8 cellular contexts compared by ENCODE assay signal in the genomic region with DNA sequence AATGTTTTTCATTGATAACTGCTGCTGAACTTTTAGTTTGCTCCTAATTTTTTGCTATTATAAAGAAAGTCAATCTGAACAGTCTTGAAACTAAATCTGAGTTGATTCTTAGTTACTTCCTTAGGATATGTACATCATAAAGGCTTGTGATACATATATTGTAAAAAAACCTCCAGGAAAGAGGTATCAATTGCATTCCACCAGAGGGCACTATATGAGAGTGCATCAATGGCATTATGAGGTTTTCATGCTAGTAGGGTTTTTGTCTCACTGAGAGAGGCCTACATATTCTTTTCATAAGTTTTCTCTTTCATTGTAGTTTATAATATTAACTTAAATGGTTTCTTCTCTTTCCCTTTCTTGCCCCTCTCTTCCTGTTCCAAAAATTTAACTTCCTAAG. TPM values are rescaled to one million over a fixed set of nuclear protein-coding genes. Genes with fewer than 3 reads are reported as not detected.
DNase-seq lines count a peak whose midpoint lies in the region; ATAC-seq and TF ChIP-seq lines count a peak whose summit lies in the region.

No MANE protein-coding gene starts in this region.

- no peaks in the 10 kb centered on the region for H3K9me2 ChIP-seq in PC-3 (replicated peaks; ENCODE audit: low read length)

- CTCF ChIA-PET in PC-3 (lab: Charles Lee): no interaction called here

- H3K36me3 Mint-ChIP-seq in activated naive CD4-positive, alpha-beta T cell treated with anti-CD3 and anti-CD28 coated beads, Interleukin-2, amount 50 U/mL, for 72 hours: peaks cover 23 to 27% of the 10 kb centered on the region in 2 donors

- H3K27ac Mint-ChIP-seq in activated naive CD4-positive, alpha-beta T cell treated with anti-CD3 and anti-CD28 coated beads, Interleukin-2, amount 50 U/mL, for 72 hours: no peak overlapping the region

- intact Hi-C loops in PC-3 (cut with micrococcal nuclease): loop anchor here (1.0 kb wide), 1 partner anchor 194 kb away; no protein-coding TSS in a partner anchor

- H3K9ac ChIP-seq in PC-3 (ENCODE audit: low read length): no peak overlapping the region

- H3K4me2 ChIP-seq in PC-3 (ENCODE audit: low read length): no peak overlapping the region

- no peak overlapping the region for H3K27ac ChIP-seq in PC-3 (ENCODE audit: low read length)

- TF ChIP-seq CTCF in PC-3 (conservative IDR thresholded peaks at IDR 0.05; ENCODE audit: low read depth, low read length): peak; percentile 68
- TF ChIP-seq CTCF in fibroblast of villous mesenchyme (IDR thresholded peaks at IDR 0.05; ENCODE audit: insufficient read depth, low read depth, low read length): peak; percentile 49
- TF ChIP-seq CTCF in omental fat pad (IDR thresholded peaks at IDR 0.05): no peak

- no peaks in the 10 kb centered on the region for H3F3A ChIP-seq in PC-3 (ENCODE audit: low read length, unreplicated experiment)

- no peaks in the 10 kb centered on the region for H3K27me3 ChIP-seq in PC-3 (ENCODE audit: low read length)

- no peaks in the 10 kb centered on the region for H3K79me2 ChIP-seq in PC-3 (ENCODE audit: low read length)

- H3K4me1 ChIP-seq in PC-3 (ENCODE audit: insufficient read depth, low read length): no peaks in the 10 kb centered on the region

- no peak overlapping the region for H2AFZ ChIP-seq in PC-3 (ENCODE audit: low read length)

- no peaks in the 10 kb centered on the region for H3K9me3 Mint-ChIP-seq in activated naive CD4-positive, alpha-beta T cell treated with anti-CD3 and anti-CD28 coated beads, Interleukin-2, amount 50 U/mL, for 72 hours

- H4K20me1 ChIP-seq in PC-3 (ENCODE audit: low read length): no peaks in the 10 kb centered on the region

- no peak overlapping the region for H3K4me3 ChIP-seq in PC-3 (ENCODE audit: low read length)
- H3K4me3 ChIP-seq in fibroblast of villous mesenchyme (ENCODE audit: low read depth, low read length): no peak overlapping the region

- H3K9me3 ChIP-seq in PC-3 (ENCODE audit: low read length): no peaks in the 10 kb centered on the region

- POLR2A ChIA-PET in PC-3 (lab: Charles Lee; ENCODE audit: unreplicated experiment): no interaction called here

- DNase-seq in CD1c-positive myeloid dendritic cell (ENCODE audit: extremely low spot score) (peak; percentile 36), PC-3 (peak; percentile 58), fibroblast of villous mesenchyme (ENCODE audit: low read depth) (peak; percentile 23), omental fat pad (ENCODE audit: low spot score) (no peak), putamen (ENCODE audit: low spot score) (no peak)
- no peak for DNase-seq in activated naive CD4-positive, alpha-beta T cell treated with anti-CD3 and anti-CD28 coated beads, Interleukin-2, amount 50 U/mL, for 72 hours (ENCODE audit: low spot score in 2 of 2)

- ATAC-seq in GM19035 (IDR thresholded peaks at IDR 0.05; ENCODE audit: unreplicated experiment) (peak; percentile 68), PC-3 (peak; percentile 31; the same call in 1 of the 2 replicates), omental fat pad (ENCODE audit: low FRiP score) (no peak), HG03571 (IDR thresholded peaks at IDR 0.05; ENCODE audit: unreplicated experiment) (no peak)
- ATAC-seq in activated naive CD4-positive, alpha-beta T cell treated with anti-CD3 and anti-CD28 coated beads, Interleukin-2, amount 50 U/mL, for 72 hours: no peak

- BruUV-seq in PC-3 (replicated peaks; lab: Mats Ljungman, UMichigan): no TSS peak

- H3K36me3 ChIP-seq in PC-3 (ENCODE audit: low read depth, low read length): peaks cover 20% of the 10 kb centered on the region

RNA-seq across cellular contexts. Expression of a gene that starts 46.9 kb away (rescaled TPM):
- total RNA-seq in PC-3 (2014; rRNA removed): 21.5 and 21.9 TPM in 2 replicates
- 28.0 and 41.5 TPM in 2 replicates for total RNA-seq in fibroblast of villous mesenchyme
- 10 to 100 TPM; 18.4 to 48.1 (median 33.8) TPM for total RNA-seq in omental fat pad
- 10 to 100 TPM; 23.3 to 32.4 TPM for total RNA-seq in activated naive CD4-positive, alpha-beta T cell treated with anti-CD3 and anti-CD28 coated beads, Interleukin-2, amount 50 U/mL, for 72 hours

Comparison
In these comparisons a context has a peak if more than half of its experiments do, and no peak if none do; other contexts are left out.
1. DNase-seq: peak in CD1c-positive myeloid dendritic cell (single experiment), PC-3 (single experiment) and fibroblast of villous mesenchyme (single experiment); none in omental fat pad (single experiment), putamen (single experiment) and activated naive CD4-positive, alpha-beta T cell treated with anti-CD3 and anti-CD28 coated beads, Interleukin-2, amount 50 U/mL, for 72 hours (0 of 2).
2. ATAC-seq: peak in GM19035 (single experiment) and PC-3 (single experiment); none in omental fat pad (single experiment), HG03571 (single experiment) and activated naive CD4-positive, alpha-beta T cell treated with anti-CD3 and anti-CD28 coated beads, Interleukin-2, amount 50 U/mL, for 72 hours (0 of 2).
3. CTCF ChIP-seq: peak in PC-3 (single experiment) and fibroblast of villous mesenchyme (single experiment); none in omental fat pad (0 of 3).